In genomic region chr22:45919504-45920286, GRCh38 we compare ENCODE assay signal across 26 cellular contexts. TPM values are rescaled to one million over a fixed set of nuclear protein-coding genes. Genes with fewer than 3 reads are reported as not detected.
DNase-seq lines count a peak whose midpoint lies in the region; ATAC-seq and TF ChIP-seq lines count a peak whose summit lies in the region.
"Had no signal": no experiment of that assay in that cellular context is flagged by ENCODE, and none has a peak within 500 bp of the region (broad histone marks: within the 10 kb centered on the region; RNA-seq: fewer than 3 reads in every experiment).

No MANE protein-coding gene starts in this region.

- ATAC-seq in RWPE2 (ENCODE audit: low read depth) (peak; percentile 70), HG03280 (IDR thresholded peaks at IDR 0.05; ENCODE audit: unreplicated experiment) (no peak)
- ATAC-seq: gastroesophageal sphincter; stimulated activated naive CD8-positive, alpha-beta T cell treated with anti-CD3 and anti-CD28 coated beads, Interleukin-15, Interleukin-2, amounts not matched to agents 100 U/mL and 50 U/mL, for 24 hours had no signal

- H3K36me3 ChIP-seq in RWPE2 (ENCODE audit: low read depth) (no peaks in the 10 kb centered on the region), thyroid gland (no peaks in the 10 kb centered on the region)
- H3K36me3 ChIP-seq: gastroesophageal sphincter, HAP-1, transverse colon had no signal

- intact Hi-C loops in thyroid gland (cut with DNase I), result no loop called here

- H3K27me3 ChIP-seq in RWPE2 (ENCODE audit: insufficient read depth, poor library complexity, severe bottlenecking), result no peaks in the 10 kb centered on the region
- no peaks in the 10 kb centered on the region for H3K27me3 ChIP-seq in thyroid gland

- H3K9me3 ChIP-seq in RWPE2 (ENCODE audit: severe bottlenecking) (no peaks in the 10 kb centered on the region), thyroid gland (no peaks in the 10 kb centered on the region)
- H3K9me3 ChIP-seq: HAP-1, transverse colon had no signal

- H3K27ac ChIP-seq in RWPE2 (ENCODE audit: poor library complexity, severe bottlenecking) (peak overlapping the region; percentile 78), thyroid gland (no peak overlapping the region)
- H3K27ac ChIP-seq: gastroesophageal sphincter, SK-N-MC, transverse colon had no signal

- 87% methylated on average over 3 of the region's 15 CpGs; no CpG with 5 or more reads in 1 of the 2 donors for WGBS in thyroid gland, 2 donors

- TF ChIP-seq CTCF in RWPE2 (IDR thresholded peaks at IDR 0.05; ENCODE audit: poor library complexity, severe bottlenecking), result no peak
- no peak for TF ChIP-seq CTCF in thyroid gland (IDR thresholded peaks at IDR 0.05)

- peaks cover 17% of the 10 kb centered on the region for H3K4me1 ChIP-seq in RWPE2 (ENCODE audit: insufficient read depth, poor library complexity, severe bottlenecking)
- peaks cover 5 to 19% of the 10 kb centered on the region in 2 donors for H3K4me1 ChIP-seq in thyroid gland
- H3K4me1 ChIP-seq: gastroesophageal sphincter, HAP-1, transverse colon had no signal

- TF ChIP-seq POLR2A in thyroid gland (IDR thresholded peaks at IDR 0.05), result no peak

- peak; percentile 14 for DNase-seq in HK-2 (ENCODE audit: unreplicated experiment)
- DNase-seq in RWPE2 (ENCODE audit: low spot score), result no peak
- peak; percentile 64 for DNase-seq in kidney tubule cell (ENCODE audit: low spot score)
- DNase-seq in thyroid gland, result peak; percentile 50 to 51
- DNase-seq in NOMO-1 treated with dmso at 0.1 percent for 144 hours (lab: John Stamatoyannopoulos, UW; ENCODE audit: unreplicated experiment), result no peak
- no peak for DNase-seq in NCI-H2107 treated with DMSO at 0.1 percent for 48 hours (lab: John Stamatoyannopoulos, UW; ENCODE audit: unreplicated experiment)
- DNase-seq in NCI-H82 treated with DMSO at 0.1 percent for 48 hours (lab: John Stamatoyannopoulos, UW; ENCODE audit: unreplicated experiment), result no peak
- DNase-seq: activated CD4-positive, CD25-positive, alpha-beta regulatory T cell treated with anti-CD3 and anti-CD28 coated beads, Interleukin-2, amount 50 U/mL, for 72 hours; activated CD8-positive, alpha-beta memory T cell treated with anti-CD3 and anti-CD28 coated beads for 24 hours; activated naive CD4-positive, alpha-beta T cell treated with anti-CD3 and anti-CD28 coated beads, Interleukin-2, amount 10 ng/mL, durations not matched to agents 7 days and 5 days; activated T-cell treated with anti-CD3 and anti-CD28 coated beads, Interleukin-2, amount 50 U/mL, for 48 hours; aorta; cerebellar nuclear complex; COR-L47; erythroblast; NCI-H146; NCI-H69; small intestine; stimulated activated CD4-positive, alpha-beta T cell treated with anti-CD3 and anti-CD28 coated beads, Interleukin-2, amount 100 ng/mL, for 48 hours; stimulated activated naive CD8-positive, alpha-beta T cell treated with anti-CD3 and anti-CD28 coated beads, Interleukin-15, Interleukin-2, amounts not matched to agents 100 U/mL and 50 U/mL, for 24 hours; transverse colon had no signal

- H3K4me3 ChIP-seq in RWPE2 (ENCODE audit: severe bottlenecking) (no peak overlapping the region), thyroid gland (replicated peaks in 1 of 3) (no peak overlapping the region)
- H3K4me3 ChIP-seq: gastroesophageal sphincter, HAP-1, SK-N-MC, transverse colon had no signal

RNA-seq across cellular contexts. Expression of gene WNT7B, which starts 57.3 kb away (rescaled TPM):
- 1 to 10 TPM in 2 of 4 donors, under 1 TPM in 1, not detected in 1; 0.83 to 4.3 (median 2.5) TPM for total RNA-seq in thyroid gland
- total RNA-seq: aorta, mononuclear cell, transverse colon had no signal

Comparison
In these comparisons a context has a peak if more than half of its experiments do, and no peak if none do; other contexts are left out.
1. DNase-seq: peak in HK-2 (single experiment), kidney tubule cell (single experiment) and thyroid gland (2 of 2); none in RWPE2 (single experiment), NOMO-1 treated with dmso at 0.1 percent for 144 hours (single experiment), NCI-H2107 treated with DMSO at 0.1 percent for 48 hours (single experiment) and NCI-H82 treated with DMSO at 0.1 percent for 48 hours (single experiment).